Comparison of ENCODE assay signal across 11 cellular contexts in genomic region chr5:124738751-124739559, GRCh38. TPM values are rescaled to one million over a fixed set of nuclear protein-coding genes. Genes with fewer than 3 reads are reported as not detected.
DNase-seq lines count a peak whose midpoint lies in the region; ATAC-seq and TF ChIP-seq lines count a peak whose summit lies in the region.
"Had no signal": no experiment of that assay in that cellular context is flagged by ENCODE, and none has a peak within 500 bp of the region (broad histone marks: within the 10 kb centered on the region; RNA-seq: fewer than 3 reads in every experiment).

No MANE protein-coding gene starts in this region.

- H3K27ac ChIP-seq in SK-N-MC (no peak overlapping the region), tibial nerve (peak overlapping the region in 3 of 4 donors; percentile 36 to 91 (median 73))
- H3K27ac ChIP-seq: A549 had no signal

- no peak overlapping the region for H3K9ac ChIP-seq in SK-N-MC (ENCODE audit: insufficient read length)

- TF ChIP-seq POLR2A in tibial nerve (IDR thresholded peaks at IDR 0.05): no peak

- peak overlapping the region; percentile 28 for H3K4me3 ChIP-seq in SK-N-MC
- H3K4me3 ChIP-seq in tibial nerve: no peak overlapping the region
- H3K4me3 ChIP-seq: A549 had no signal

- peaks cover 0 to 16% of the 10 kb centered on the region in 2 donors for H3K9me3 Mint-ChIP-seq in effector memory CD8-positive, alpha-beta T cell
- H3K9me3 Mint-ChIP-seq: activated T-helper 1 cell treated with anti-CD3 and anti-CD28 coated beads, Interleukin-12 subunit alpha, Interleukin-12 subunit beta, Interleukin-2, Interleukin-4 antibody, amounts not matched to agents 30 ng/mL and 10 ng/mL and 1 ng/mL, durations not matched to agents 14 hours and 24 hours and 36 hours had no signal

- H3K4me1 Mint-ChIP-seq in effector memory CD8-positive, alpha-beta T cell (ENCODE audit: low read depth in 2 of 2): no peaks in the 10 kb centered on the region

- ATAC-seq in effector memory CD8-positive, alpha-beta T cell (replicated peaks): no peak
- ATAC-seq in HG03571 (IDR thresholded peaks at IDR 0.05; ENCODE audit: unreplicated experiment): no peak
- ATAC-seq: sciatic nerve had no signal

- H3K4me1 ChIP-seq in tibial nerve: peaks cover 0 to 84% (median 26%) of the 10 kb centered on the region in 4 donors

- H3K27me3 Mint-ChIP-seq in effector memory CD8-positive, alpha-beta T cell: peaks cover 7 to 13% of the 10 kb centered on the region in 2 donors

- H3K4me3 Mint-ChIP-seq in effector memory CD8-positive, alpha-beta T cell: no peak overlapping the region
- H3K4me3 Mint-ChIP-seq: activated T-helper 1 cell treated with anti-CD3 and anti-CD28 coated beads, Interleukin-12 subunit alpha, Interleukin-12 subunit beta, Interleukin-2, Interleukin-4 antibody, amounts not matched to agents 30 ng/mL and 10 ng/mL and 1 ng/mL, durations not matched to agents 14 hours and 24 hours and 36 hours had no signal

- no peak for TF ChIP-seq EP300 in tibial nerve (IDR thresholded peaks at IDR 0.05)

- H3K36me3 ChIP-seq in SK-N-MC (ENCODE audit: insufficient read depth, low read length): no peaks in the 10 kb centered on the region
- no peaks in the 10 kb centered on the region for H3K36me3 ChIP-seq in tibial nerve

- H3K27ac Mint-ChIP-seq in effector memory CD8-positive, alpha-beta T cell: no peak overlapping the region
- H3K27ac Mint-ChIP-seq: activated T-helper 1 cell treated with anti-CD3 and anti-CD28 coated beads, Interleukin-12 subunit alpha, Interleukin-12 subunit beta, Interleukin-2, Interleukin-4 antibody, amounts not matched to agents 30 ng/mL and 10 ng/mL and 1 ng/mL, durations not matched to agents 14 hours and 24 hours and 36 hours had no signal

- H3K9me3 ChIP-seq in SK-N-MC (ENCODE audit: low read depth, low read length) (no peaks in the 10 kb centered on the region), tibial nerve (no peaks in the 10 kb centered on the region)
- H3K9me3 ChIP-seq: A549 had no signal

- no peaks in the 10 kb centered on the region for H3K36me3 Mint-ChIP-seq in effector memory CD8-positive, alpha-beta T cell (ENCODE audit: insufficient read depth)

- H3K27me3 ChIP-seq in tibial nerve: no peaks in the 10 kb centered on the region

- peak in 2 of 5 experiments; percentile 16 to 21 for TF ChIP-seq CTCF in tibial nerve (IDR thresholded peaks at IDR 0.05)

- WGBS in tibial nerve, 2 donors: 45 to 59% methylated on average over 9 of the region's 9 CpGs

- DNase-seq in NCI-H187 treated with DMSO at 0.1 percent for 48 hours (lab: John Stamatoyannopoulos, UW) (peak; percentile 38), NCI-H187 (lab: John Stamatoyannopoulos, UW) (no peak), SK-N-MC (ENCODE audit: low read depth, low spot score) (no peak), iPS-NIHi7 (ENCODE audit: extremely low spot score) (peak; percentile 54), tibial nerve (ENCODE audit: low spot score in 2 of 2) (no peak)
- no peak for DNase-seq in effector memory CD8-positive, alpha-beta T cell
- DNase-seq in activated CD4-positive, alpha-beta T cell treated with anti-CD3 and anti-CD28 coated beads for 4 hours: no peak

RNA-seq across cellular contexts. Expression of gene ZNF608, which starts 7.5 kb away (rescaled TPM):
- total RNA-seq in tibial nerve: 10 to 100 TPM; 16.3 to 34.8 (median 23.7) TPM
- total RNA-seq: activated T-helper 1 cell treated with anti-CD3 and anti-CD28 coated beads, Interleukin-12 subunit alpha, Interleukin-12 subunit beta, Interleukin-2, Interleukin-4 antibody, amounts not matched to agents 30 ng/mL and 10 ng/mL and 1 ng/mL, durations not matched to agents 14 hours and 24 hours and 36 hours had no signal

Comparison
In these comparisons a context has a peak if more than half of its experiments do, and no peak if none do; other contexts are left out.
1. DNase-seq: peak in NCI-H187 treated with DMSO at 0.1 percent for 48 hours (single experiment) and iPS-NIHi7 (single experiment); none in NCI-H187 (0 of 2), SK-N-MC (single experiment), tibial nerve (0 of 2), effector memory CD8-positive, alpha-beta T cell (0 of 3) and activated CD4-positive, alpha-beta T cell treated with anti-CD3 and anti-CD28 coated beads for 4 hours (0 of 2).